9 cellular contexts compared by ENCODE assay signal in genomic region chr12:108850854-108851573, GRCh38. TPM values are rescaled to one million over a fixed set of nuclear protein-coding genes. Genes with fewer than 3 reads are reported as not detected.
DNase-seq lines count a peak whose midpoint lies in the region; ATAC-seq and TF ChIP-seq lines count a peak whose summit lies in the region.
"Had no signal": no experiment of that assay in that cellular context is flagged by ENCODE, and none has a peak within 500 bp of the region (broad histone marks: within the 10 kb centered on the region; RNA-seq: fewer than 3 reads in every experiment).

No MANE protein-coding gene starts in this region.

- peak; percentile 40 for TF ChIP-seq CTCF in IMR-90 (conservative IDR thresholded peaks at IDR 0.05; ENCODE audit: low read depth, low read length)
- TF ChIP-seq CTCF in cardiac fibroblast (IDR thresholded peaks at IDR 0.05; ENCODE audit: low read depth, low read length): peak; percentile 17

- H2BK120ac ChIP-seq in IMR-90 (ENCODE audit: low read depth, low read length): peak overlapping the region; percentile 7; the same call in 1 of the 2 replicates

- peak overlapping the region; percentile 76 for H2BK5ac ChIP-seq in IMR-90 (ENCODE audit: low read depth, low read length, poor library complexity, severe bottlenecking)

- H4K91ac ChIP-seq in IMR-90 (ENCODE audit: insufficient read depth, low read depth, low read length): peak overlapping the region; percentile 30; the same call in 1 of the 2 replicates

- H2AK5ac ChIP-seq in IMR-90 (ENCODE audit: low read depth, low read length): no peak overlapping the region

- no peak overlapping the region; the same call in 1 of the 2 replicates for H3K9ac ChIP-seq in IMR-90 (ENCODE audit: low read depth, low read length)

- TF ChIP-seq POLR2A in IMR-90 (IDR thresholded peaks at IDR 0.05; ENCODE audit: low read depth, low read length): peak; percentile 52

- no peak overlapping the region for H2AFZ ChIP-seq in IMR-90 (replicated peaks; ENCODE audit: low read length, poor library complexity)

- H3K9me1 ChIP-seq in IMR-90 (ENCODE audit: insufficient read depth, low read length): peaks cover 14% of the 10 kb centered on the region

- peak overlapping the region; percentile 26 for H3K23ac ChIP-seq in IMR-90 (ENCODE audit: low read depth, low read length)

- peaks cover 39% of the 10 kb centered on the region for H3K36me3 ChIP-seq in IMR-90 (ENCODE audit: control insufficient read depth, insufficient read depth, low read length)

- peak overlapping the region; percentile 20; the same call in 1 of the 2 replicates for H3K4ac ChIP-seq in IMR-90 (ENCODE audit: low read depth, low read length)

- peak; percentile 80 for DNase-seq in 8988T
- DNase-seq in GM19240 (ENCODE audit: insufficient read length, low spot score): peak; percentile 51
- DNase-seq in IMR-90: peak; percentile 91
- peak; percentile 86 to 97 for DNase-seq in cardiac fibroblast (ENCODE audit: low read depth in 2 of 2)
- peak; percentile 86 for DNase-seq in myocyte (ENCODE audit: low read depth)
- no peak for DNase-seq in NCI-H128 (lab: John Stamatoyannopoulos, UW; ENCODE audit: unreplicated experiment)
- DNase-seq in cerebellum (ENCODE audit: low spot score): no peak
- DNase-seq: DND-41 had no signal

- peak overlapping the region; percentile 24; the same call in 1 of the 2 replicates for H3K14ac ChIP-seq in IMR-90 (replicated peaks; ENCODE audit: low read depth, low read length)

- H3K27me3 ChIP-seq in IMR-90 (ENCODE audit: control insufficient read depth, insufficient read depth, low read length): no peaks in the 10 kb centered on the region

- H2BK15ac ChIP-seq in IMR-90 (ENCODE audit: low read depth, low read length): no peak overlapping the region

- H3K79me1 ChIP-seq in IMR-90 (ENCODE audit: low read depth in 1 of 2, low read length in 2 of 2): peaks cover 8 to 48% of the 10 kb centered on the region in 2 experiments; a peak in 3 of 4 replicates

- no peak overlapping the region for H3K4me2 ChIP-seq in IMR-90 (ENCODE audit: low read depth, low read length)

- in situ Hi-C loops in IMR-90 (cut with MboI; ENCODE audit: low sequenced_read_pairs): loop anchor here (5.0 to 10.0 kb wide), 2 partner anchors 44 to 126 kb away; no protein-coding TSS in a partner anchor

- no peak overlapping the region for H2AK9ac ChIP-seq in IMR-90 (replicated peaks; ENCODE audit: low read depth, low read length, poor library complexity)

- H2BK20ac ChIP-seq in IMR-90 (ENCODE audit: low read depth, low read length): peak overlapping the region; percentile 58; the same call in 1 of the 2 replicates

- H3K4me1 ChIP-seq in IMR-90 (ENCODE audit: control insufficient read depth, insufficient read depth, low read length): peaks cover 31% of the 10 kb centered on the region

- peak overlapping the region; percentile 50 for H3K27ac ChIP-seq in IMR-90 (ENCODE audit: insufficient read depth, low read length)

- H3K56ac ChIP-seq in IMR-90 (ENCODE audit: extremely low read depth, insufficient read depth, low read length): peak overlapping the region; percentile 36; the same call in 1 of the 2 replicates

- POLR2A ChIA-PET in IMR-90 (lab: Charles Lee; ENCODE audit: unreplicated experiment): no interaction called here

- H3K18ac ChIP-seq in IMR-90 (ENCODE audit: low read depth, low read length): no peak overlapping the region

- TF ChIP-seq RAD21 in IMR-90 (IDR thresholded peaks at IDR 0.05; ENCODE audit: low read length): peak; percentile 45

- H3K4me3 ChIP-seq in IMR-90 (ENCODE audit: insufficient read depth, low read depth, low read length): no peak overlapping the region
- H3K4me3 ChIP-seq in cardiac fibroblast (replicated peaks in 1 of 2; ENCODE audit: low read depth in 2 of 2, low read length in 2 of 2): no peak overlapping the region

- peak overlapping the region in 1 of 2 experiments; percentile 1; a peak in 1 of 4 replicates for H4K8ac ChIP-seq in IMR-90 (ENCODE audit: low read depth in 2 of 2, low read length in 2 of 2)

- no peak overlapping the region for H4K5ac ChIP-seq in IMR-90 (ENCODE audit: low read depth, low read length)

- CTCF ChIA-PET in IMR-90 (lab: Yijun Ruan, JAX): interaction anchor here (0.5 to 1.6 kb wide), 3 partner anchors 18 to 185 kb away, joined by 3 to 13 read pairs (median 5); no protein-coding TSS in a partner anchor

- dilution Hi-C loops in IMR-90 (cut with HindIII; ENCODE audit: low sequenced_read_pairs, unreplicated experiment): no loop called here

- intact Hi-C loops in IMR-90 (cut with micrococcal nuclease): loop anchor here (10.0 kb wide), 1 partner anchor 244 kb away; the partner anchor contains the start of genes ALKBH2 and UNG

- ATAC-seq in IMR-90 (ENCODE audit: low read depth) (peak; percentile 71), HG03045 (IDR thresholded peaks at IDR 0.05; ENCODE audit: unreplicated experiment) (no peak)

- peaks cover 2% of the 10 kb centered on the region; the same call in 1 of the 2 replicates for H3K9me3 ChIP-seq in IMR-90 (ENCODE audit: control insufficient read depth, insufficient read depth, low read length)

- WGBS in IMR-90 (ENCODE audit: extremely low coverage in 2 of 2, insufficient read length in 1 of 2), 2 experiments: 70% methylated on average over 4 of the region's 9 CpGs; no CpG with 5 or more reads in 1 of the 2 experiments

- H4K20me1 ChIP-seq in IMR-90 (ENCODE audit: insufficient read depth, low read length): peaks cover 30% of the 10 kb centered on the region

- BruUV-seq in IMR-90 (replicated peaks; lab: Mats Ljungman, UMichigan): no TSS peak

TF ChIP-seq in IMR-90, 13 proteins besides CTCF, POLR2A, EP300 and RAD21:
- peak; percentile 30; the same call in 1 of the 2 replicates for TF ChIP-seq RFX5 (IDR thresholded peaks at IDR 0.05; ENCODE audit: low read depth, low read length)
- no peak for TF ChIP-seq USF2 (IDR thresholded peaks at IDR 0.05; ENCODE audit: low read depth, low read length)
- peak; percentile 90 for TF ChIP-seq MAZ (IDR thresholded peaks at IDR 0.05; ENCODE audit: borderline replicate concordance, low read depth, low read length)
- no peak for TF ChIP-seq SMC3 (IDR thresholded peaks at IDR 0.05; ENCODE audit: low read depth, low read length)
- TF ChIP-seq FOS (IDR thresholded peaks at IDR 0.05; ENCODE audit: low read depth, low read length): peak; percentile 43; the same call in 1 of the 2 replicates
- no peak for TF ChIP-seq BHLHE40 (IDR thresholded peaks at IDR 0.05; ENCODE audit: low read depth, low read length)

RNA-seq across cellular contexts. Expression of gene SSH1, which starts 6.4 kb away (rescaled TPM):
- total RNA-seq in IMR-90 (2012; rRNA removed): 16.7 and 17.6 TPM in 2 replicates
- polyA plus RNA-seq in IMR-90 (2012; rRNA removed): 37.2 and 40.8 TPM in 2 replicates
- 14.1 and 19.4 TPM in 2 replicates for polyA plus RNA-seq in IMR-90 (2012; cell fraction: cytosol; rRNA removed)
- 68.2 and 83.5 TPM in 2 replicates for polyA plus RNA-seq in IMR-90 (2012; cell fraction: nucleus; rRNA removed; ENCODE audit: low replicate concordance)
- total RNA-seq in myocyte: 12.2 and 14.3 TPM in 2 replicates
- 37.7 TPM for polyA plus RNA-seq in myocyte (2012)
- total RNA-seq in cerebellum: 13.1 TPM

RNA-seq across cellular contexts. Expression of gene DAO, which starts 28.9 kb away (rescaled TPM):
- not detected in 2 replicates for total RNA-seq in IMR-90 (2012; rRNA removed)
- polyA plus RNA-seq in IMR-90 (2012; rRNA removed): not detected in 2 replicates
- polyA plus RNA-seq in IMR-90 (2012; cell fraction: cytosol; rRNA removed): not detected in 2 replicates
- 0.11 TPM in 1 of 2 replicates, not detected in the other for polyA plus RNA-seq in IMR-90 (2012; cell fraction: nucleus; rRNA removed; ENCODE audit: low replicate concordance)
- total RNA-seq in myocyte: not detected in 2 replicates
- not detected for polyA plus RNA-seq in myocyte (2012)
- not detected for total RNA-seq in cerebellum

Comparison
In these comparisons a context has a peak if more than half of its experiments do, and no peak if none do; other contexts are left out.
1. DNase-seq: peak in 8988T (single experiment), GM19240 (single experiment), IMR-90 (single experiment), cardiac fibroblast (2 of 2) and myocyte (single experiment); none in NCI-H128 (single experiment) and cerebellum (single experiment).